30 cellular contexts compared by ENCODE assay signal in the genomic region with DNA sequence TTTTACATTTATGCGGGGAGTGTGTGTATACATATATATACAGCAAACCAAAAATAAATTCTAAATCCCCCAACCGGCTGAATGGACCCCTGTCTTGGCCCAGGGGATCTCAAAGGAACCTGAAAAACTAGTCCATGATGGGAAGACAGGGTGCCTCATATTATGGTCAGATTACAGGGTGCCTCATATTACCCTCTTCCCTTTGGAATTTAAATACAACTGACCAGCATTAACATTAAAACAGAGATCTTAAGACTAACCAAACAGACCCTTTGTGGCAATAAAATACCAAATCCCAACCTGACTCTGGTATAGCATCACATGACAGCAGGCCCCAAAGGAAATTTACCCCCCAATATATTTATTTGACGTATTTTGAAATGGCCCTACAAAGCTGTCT.
"Had no signal": no experiment of that assay in that cellular context is flagged by ENCODE, and none has a peak within 500 bp of the region (broad histone marks: within the 10 kb centered on the region; RNA-seq: fewer than 3 reads in every experiment).

No MANE protein-coding gene starts in this region.

- H3K27ac Mint-ChIP-seq: activated CD8-positive, alpha-beta T cell treated with anti-CD3 and anti-CD28 coated beads for 36 hours; activated naive CD4-positive, alpha-beta T cell treated with anti-CD3 and anti-CD28 coated beads for 36 hours; activated naive CD8-positive, alpha-beta T cell treated with anti-CD3 and anti-CD28 coated beads for 36 hours; brain; effector memory CD8-positive, alpha-beta T cell; stimulated activated effector memory CD8-positive, alpha-beta T cell treated with anti-CD3 and anti-CD28 coated beads, Interleukin-12 subunit alpha, Interleukin-12 subunit beta, amount 100 ng/mL, for 72 hours; stimulated activated naive CD8-positive, alpha-beta T cell treated with anti-CD3 and anti-CD28 coated beads, Interleukin-15, Interleukin-2, amounts not matched to agents 100 ng/mL and 50 ng/mL, for 24 hours had no signal

- H3K27ac ChIP-seq: adrenal gland, coronary artery, left lung, lower lobe of right lung, neutrophil, skin epidermis, thoracic aorta had no signal

- H3K27me3 Mint-ChIP-seq: activated CD8-positive, alpha-beta T cell treated with anti-CD3 and anti-CD28 coated beads for 36 hours; activated naive CD8-positive, alpha-beta T cell treated with anti-CD3 and anti-CD28 coated beads for 36 hours; brain; effector memory CD8-positive, alpha-beta T cell; natural killer cell treated with Interleukin-12 subunit alpha and Interleukin-12 subunit beta and Interleukin-15 and Interleukin-18, amount 100 ng/mL, for 72 hours; stimulated activated naive CD8-positive, alpha-beta T cell treated with anti-CD3 and anti-CD28 coated beads, Interleukin-15, Interleukin-2, amounts not matched to agents 100 ng/mL and 50 ng/mL, for 24 hours had no signal

- H3K27me3 ChIP-seq: adrenal gland, left lung, neutrophil had no signal

- H3K9me3 Mint-ChIP-seq: activated CD8-positive, alpha-beta T cell treated with anti-CD3 and anti-CD28 coated beads for 36 hours; activated naive CD4-positive, alpha-beta T cell treated with anti-CD3 and anti-CD28 coated beads for 36 hours; activated naive CD8-positive, alpha-beta T cell treated with anti-CD3 and anti-CD28 coated beads for 36 hours; brain; effector memory CD8-positive, alpha-beta T cell; natural killer cell treated with Interleukin-12 subunit alpha and Interleukin-12 subunit beta and Interleukin-15 and Interleukin-18, amount 100 ng/mL, for 72 hours; stimulated activated effector memory CD8-positive, alpha-beta T cell treated with anti-CD3 and anti-CD28 coated beads, Interleukin-12 subunit alpha, Interleukin-12 subunit beta, amount 100 ng/mL, for 72 hours; stimulated activated naive CD8-positive, alpha-beta T cell treated with anti-CD3 and anti-CD28 coated beads, Interleukin-15, Interleukin-2, amounts not matched to agents 100 ng/mL and 50 ng/mL, for 24 hours had no signal

- DNase-seq: activated CD4-positive, alpha-beta T cell treated with anti-CD3 and anti-CD28 coated beads for 1 hour; activated CD4-positive, alpha-beta T cell treated with anti-CD3 and anti-CD28 coated beads, Interleukin-2, amount 50 U/mL, for 1 hour; activated CD8-positive, alpha-beta T cell treated with anti-CD3 and anti-CD28 coated beads for 36 hours; activated naive CD4-positive, alpha-beta T cell treated with anti-CD3 and anti-CD28 coated beads for 36 hours; activated naive CD8-positive, alpha-beta T cell treated with anti-CD3 and anti-CD28 coated beads for 36 hours; activated T-cell treated with anti-CD3 and anti-CD28 coated beads, Interleukin-2, amount 50 U/mL, for 48 hours; adrenal gland; aorta; effector memory CD8-positive, alpha-beta T cell; head of caudate nucleus; hippocampal formation; left lung; lower lobe of right lung; mesenchymal stem cell; mucosa of descending colon; stimulated activated CD4-positive, alpha-beta T cell treated with anti-CD3 and anti-CD28 coated beads, Interleukin-4, amount 100 ng/mL, for 24 hours; T-helper 2 cell; trophoblast cell had no signal

- ATAC-seq: activated CD8-positive, alpha-beta T cell treated with anti-CD3 and anti-CD28 coated beads for 36 hours; effector memory CD8-positive, alpha-beta T cell; left lung; lower lobe of right lung; mucosa of descending colon; natural killer cell treated with Interleukin-12 subunit alpha and Interleukin-12 subunit beta and Interleukin-15 and Interleukin-18, amount 100 ng/mL, for 72 hours; sciatic nerve; stimulated activated effector memory CD8-positive, alpha-beta T cell treated with anti-CD3 and anti-CD28 coated beads, Interleukin-12 subunit alpha, Interleukin-12 subunit beta, amount 100 ng/mL, for 72 hours had no signal

- H3K9me3 ChIP-seq: adrenal gland, left lung, lower lobe of right lung, mucosa of descending colon, neutrophil, thoracic aorta had no signal

- H3K4me1 Mint-ChIP-seq: activated naive CD8-positive, alpha-beta T cell treated with anti-CD3 and anti-CD28 coated beads for 36 hours; stimulated activated effector memory CD8-positive, alpha-beta T cell treated with anti-CD3 and anti-CD28 coated beads, Interleukin-12 subunit alpha, Interleukin-12 subunit beta, amount 100 ng/mL, for 72 hours had no signal

- H3K4me1 ChIP-seq: adrenal gland, left lung, lower lobe of right lung had no signal

- FAIRE-seq: endothelial cell of umbilical vein, islet of Langerhans, urothelium cell line had no signal

- H3K4me3 ChIP-seq: adrenal gland, coronary artery, left lung, lower lobe of right lung, mucosa of descending colon, skin epidermis, thoracic aorta had no signal

- H3K4me3 Mint-ChIP-seq: activated CD8-positive, alpha-beta T cell treated with anti-CD3 and anti-CD28 coated beads for 36 hours; activated naive CD4-positive, alpha-beta T cell treated with anti-CD3 and anti-CD28 coated beads for 36 hours; activated naive CD8-positive, alpha-beta T cell treated with anti-CD3 and anti-CD28 coated beads for 36 hours; brain; effector memory CD8-positive, alpha-beta T cell; natural killer cell treated with Interleukin-12 subunit alpha and Interleukin-12 subunit beta and Interleukin-15 and Interleukin-18, amount 100 ng/mL, for 72 hours; stimulated activated effector memory CD8-positive, alpha-beta T cell treated with anti-CD3 and anti-CD28 coated beads, Interleukin-12 subunit alpha, Interleukin-12 subunit beta, amount 100 ng/mL, for 72 hours; stimulated activated naive CD8-positive, alpha-beta T cell treated with anti-CD3 and anti-CD28 coated beads, Interleukin-15, Interleukin-2, amounts not matched to agents 100 ng/mL and 50 ng/mL, for 24 hours had no signal
